Comparison of ENCODE assay signal across 2 cellular contexts in genomic region chrX:139146625-139147024, GRCh38.
DNase-seq lines count a peak whose midpoint lies in the region; ATAC-seq, FAIRE-seq and TF ChIP-seq lines count a peak whose summit lies in the region.
"Not testable (repeated sequence)": the region's sequence is repeated elsewhere in the genome, so short reads cannot be mapped to it uniquely, and the experiment has no call there.

No MANE protein-coding gene starts in this region.

- intact Hi-C loops in K562 (cut with micrococcal nuclease) = not testable (repeated sequence)

- not testable (repeated sequence) for H3K9me1 ChIP-seq in K562 (ENCODE audit: control insufficient read depth, insufficient read depth, low read length)

- H3K4me3 ChIP-seq in HEK293 (ENCODE audit: low read depth, low read length); K562: not testable (repeated sequence)

- not testable (repeated sequence) for DNase-seq in K562 (ENCODE audit: extremely low read depth in 1 of 4, low spot score in 3 of 4)

- not testable (repeated sequence) for H2AFZ ChIP-seq in K562 (ENCODE audit: low read depth, low read length)

- FAIRE-seq in K562 (lab: Jason Lieb, UNC) = not testable (repeated sequence)

- not testable (repeated sequence) for H3K4me1 ChIP-seq in HEK293 (ENCODE audit: control insufficient read depth, insufficient read depth, low read length); K562 (replicated peaks in 1 of 2; ENCODE audit: control insufficient read depth in 2 of 2, insufficient read depth in 2 of 2, low read length in 2 of 2)

- whole genome bisulfite sequencing in K562 (ENCODE audit: insufficient coverage, low coverage, missing lambda C conversion rate) = 56% methylated on average over 2 of the region's 5 CpGs

- not testable (repeated sequence) for H3K9me3 ChIP-seq in HEK293 (ENCODE audit: control insufficient read depth, insufficient read depth, low read depth, low read length); K562 (replicated peaks; ENCODE audit: control insufficient read depth, insufficient read depth, low read depth, low read length)

- POLR2A ChIA-PET in HEK293 (lab: Yijun Ruan, JAX); K562 (lab: Yijun Ruan, JAX): not testable (repeated sequence)

- H3K36me3 ChIP-seq in HEK293 (ENCODE audit: control insufficient read depth in 2 of 2, insufficient read depth in 1 of 2, low read length in 2 of 2); K562 (ENCODE audit: control insufficient read depth, insufficient read depth, low read length): not testable (repeated sequence)

- CTCF ChIA-PET in HEK293 (lab: Yijun Ruan, JAX); K562 (lab: Yijun Ruan, JAX; ENCODE audit: low intra/inter-chr PET ratio): not testable (repeated sequence)

- not testable (repeated sequence) for TF ChIP-seq EP300 in K562 (IDR thresholded peaks at IDR 0.05; ENCODE audit: low read length)

- not testable (repeated sequence) for H3K4me2 ChIP-seq in K562 (ENCODE audit: insufficient read depth, low read length)

- not testable (repeated sequence) for H3K9ac ChIP-seq in K562 (ENCODE audit: insufficient read depth in 1 of 2, low read depth in 2 of 2, low read length in 2 of 2)

- BruUV-seq in K562 (replicated peaks; lab: Mats Ljungman, UMichigan) = not testable (repeated sequence)

- not testable (repeated sequence) for H3K27me3 ChIP-seq in K562 (ENCODE audit: control insufficient read depth in 2 of 2, insufficient read depth in 2 of 2, low read length in 2 of 2)

- TF ChIP-seq RAD21 in K562 (CRISPR knock-in tag; conservative IDR thresholded peaks at IDR 0.05 in 1 of 2, IDR thresholded peaks at IDR 0.05 in 1 of 2) = not testable (repeated sequence)

- not testable (repeated sequence) for H4K20me1 ChIP-seq in K562 (replicated peaks; ENCODE audit: control insufficient read depth, insufficient read depth, low read length)

- not testable (repeated sequence) for H3K79me2 ChIP-seq in K562 (ENCODE audit: control insufficient read depth, insufficient read depth, low read length)

- TF ChIP-seq POLR2A in K562 (conservative IDR thresholded peaks at IDR 0.05) = not testable (repeated sequence)

- TF ChIP-seq CTCF in HEK293 (tag by site-specific recombination; IDR thresholded peaks at IDR 0.05); K562 (IDR thresholded peaks at IDR 0.05 in 2 of 3, conservative IDR thresholded peaks at IDR 0.05 in 1 of 3; ENCODE audit: insufficient read depth in 2 of 3, low read depth in 1 of 3, low read length in 3 of 3): not testable (repeated sequence)

- not testable (repeated sequence) for H3K27ac ChIP-seq in HEK293 (ENCODE audit: extremely low read depth, low read depth, low read length); K562 (ENCODE audit: extremely low read depth, low read depth, low read length)

- in situ Hi-C loops in K562 (cut with MboI) = not testable (repeated sequence)

- ATAC-seq in K562 = not testable (repeated sequence)

TF ChIP-seq in HEK293, 187 proteins besides CTCF, POLR2A, EP300 and RAD21:
- TF ChIP-seq ZNF146 (tag by site-specific recombination; IDR thresholded peaks at IDR 0.05) (peak; percentile 97), ZNF580 (tag by site-specific recombination; IDR thresholded peaks at IDR 0.05) (0 out of 2 replicates have a peak, but pooled peaks have one; percentile 31)

TF ChIP-seq in K562, 482 proteins besides CTCF, POLR2A, EP300 and RAD21:
- TF ChIP-seq ZNF146 (CRISPR knock-in tag; IDR thresholded peaks at IDR 0.05; ENCODE audit: unreplicated experiment) = peak; percentile 57
